20 cellular contexts compared by ENCODE assay signal in genomic region chr5:159650803-159651202, GRCh38.
DNase-seq lines count a peak whose midpoint lies in the region; ATAC-seq and TF ChIP-seq lines count a peak whose summit lies in the region.
"Had no signal": no experiment of that assay in that cellular context is flagged by ENCODE, and none has a peak within 500 bp of the region (broad histone marks: within the 10 kb centered on the region; RNA-seq: fewer than 3 reads in every experiment).

No MANE protein-coding gene starts in this region.

- TF ChIP-seq POLR2A in esophagus muscularis mucosa (IDR thresholded peaks at IDR 0.05; ENCODE audit: low read depth): no peak

- ATAC-seq in Right ventricle myocardium inferior (peak; percentile 63), heart right ventricle (peak in 7 of 8 donors; percentile 46 to 86 (median 82)), left ventricle myocardium superior (peak; percentile 83), T-cell (replicated peaks in 1 of 4) (no peak), HG02973 (IDR thresholded peaks at IDR 0.05; ENCODE audit: unreplicated experiment) (no peak)
- ATAC-seq in effector memory CD8-positive, alpha-beta T cell (replicated peaks): no peak
- ATAC-seq: CD8-positive, alpha-beta T cell; GM23338; HCT116 had no signal

- H3K27me3 Mint-ChIP-seq in T-cell: peaks cover 7% of the 10 kb centered on the region in 2 donors
- peaks cover 10 to 14% of the 10 kb centered on the region in 2 donors for H3K27me3 Mint-ChIP-seq in effector memory CD8-positive, alpha-beta T cell
- H3K27me3 Mint-ChIP-seq: B cell; CD4-positive, CD25-positive, alpha-beta regulatory T cell had no signal

- intact Hi-C loops in Right ventricle myocardium inferior (cut with DNase I): loop anchor here (2.0 to 10.0 kb wide), 2 partner anchors 46 to 206 kb away; no protein-coding TSS in a partner anchor
- intact Hi-C loops in esophagus muscularis mucosa (cut with DNase I): no loop called here
- intact Hi-C loops in heart right ventricle (cut with DNase I): loop anchor here in 1 of 10 donors (10.0 kb wide), 2 partner anchors 136 to 206 kb away; no protein-coding TSS in a partner anchor
- intact Hi-C loops in left ventricle myocardium superior (cut with micrococcal nuclease): no loop called here

- H3K4me1 ChIP-seq in right atrium auricular region (no peaks in the 10 kb centered on the region), esophagus muscularis mucosa (no peaks in the 10 kb centered on the region), heart right ventricle (peaks cover 0 to 10% (median 0%) of the 10 kb centered on the region in 9 donors)
- H3K4me1 ChIP-seq: BLaER1, Caco-2 had no signal

- WGBS in esophagus muscularis mucosa: 71% methylated on average over 2 of the region's 2 CpGs
- WGBS in heart right ventricle, 2 donors: 48 to 55% methylated on average over 2 of the region's 2 CpGs

- no peak overlapping the region for H3K27ac Mint-ChIP-seq in T-cell
- no peak overlapping the region for H3K27ac Mint-ChIP-seq in effector memory CD8-positive, alpha-beta T cell
- H3K27ac Mint-ChIP-seq: B cell; CD4-positive, CD25-positive, alpha-beta regulatory T cell; CD8-positive, alpha-beta T cell; GM23338; H9 had no signal

- H3K27me3 ChIP-seq in right atrium auricular region (no peaks in the 10 kb centered on the region), esophagus muscularis mucosa (no peaks in the 10 kb centered on the region), heart right ventricle (no peaks in the 10 kb centered on the region)
- H3K27me3 ChIP-seq: BLaER1 had no signal

- no peak for DNase-seq in Right ventricle myocardium inferior (ENCODE audit: missing footprints)
- no peak for DNase-seq in right atrium auricular region (ENCODE audit: low spot score)
- DNase-seq in esophagus muscularis mucosa (ENCODE audit: extremely low spot score): peak; percentile 24
- no peak for DNase-seq in heart right ventricle
- DNase-seq in left ventricle myocardium superior: no peak
- no peak for DNase-seq in T-cell
- DNase-seq in effector memory CD8-positive, alpha-beta T cell: no peak
- DNase-seq: Caco-2; CD4-positive, CD25-positive, alpha-beta regulatory T cell; CD8-positive, alpha-beta T cell; DMS153; DND-41; H9 had no signal

- no peak overlapping the region for H3K4me3 Mint-ChIP-seq in T-cell
- no peak overlapping the region for H3K4me3 Mint-ChIP-seq in effector memory CD8-positive, alpha-beta T cell
- H3K4me3 Mint-ChIP-seq: B cell; CD4-positive, CD25-positive, alpha-beta regulatory T cell; CD8-positive, alpha-beta T cell; GM23338; H9 had no signal

- peak overlapping the region in 1 of 2 donors; percentile 59 for H3K27ac ChIP-seq in right atrium auricular region
- no peak overlapping the region for H3K27ac ChIP-seq in esophagus muscularis mucosa (replicated peaks in 1 of 4)
- peak overlapping the region in 8 of 10 donors; percentile 39 to 80 (median 64) for H3K27ac ChIP-seq in heart right ventricle
- H3K27ac ChIP-seq: 22Rv1, BLaER1, C4-2B had no signal

- CTCF ChIA-PET in T-cell (lab: Charles Lee): no interaction called here

- no peak for TF ChIP-seq EP300 in esophagus muscularis mucosa (IDR thresholded peaks at IDR 0.05)

- H3K4me3 ChIP-seq in right atrium auricular region (no peak overlapping the region), esophagus muscularis mucosa (no peak overlapping the region), heart right ventricle (no peak overlapping the region)
- H3K4me3 ChIP-seq: BLaER1, GM23338 had no signal

- POLR2A ChIA-PET in T-cell (lab: Charles Lee): no interaction called here

- H3K36me3 ChIP-seq in right atrium auricular region (no peaks in the 10 kb centered on the region), esophagus muscularis mucosa (no peaks in the 10 kb centered on the region), heart right ventricle (no peaks in the 10 kb centered on the region)
- H3K36me3 ChIP-seq: BLaER1 had no signal

- H3K4me1 Mint-ChIP-seq in T-cell: no peaks in the 10 kb centered on the region
- H3K4me1 Mint-ChIP-seq in effector memory CD8-positive, alpha-beta T cell (ENCODE audit: low read depth in 2 of 2): no peaks in the 10 kb centered on the region
- H3K4me1 Mint-ChIP-seq: B cell; CD4-positive, CD25-positive, alpha-beta regulatory T cell had no signal

- H3K36me3 Mint-ChIP-seq in T-cell: no peaks in the 10 kb centered on the region
- H3K36me3 Mint-ChIP-seq in effector memory CD8-positive, alpha-beta T cell (ENCODE audit: insufficient read depth): no peaks in the 10 kb centered on the region
- H3K36me3 Mint-ChIP-seq: CD4-positive, CD25-positive, alpha-beta regulatory T cell; CD8-positive, alpha-beta T cell had no signal

- TF ChIP-seq CTCF in right atrium auricular region (IDR thresholded peaks at IDR 0.05): no peak
- no peak for TF ChIP-seq CTCF in esophagus muscularis mucosa (IDR thresholded peaks at IDR 0.05)
- TF ChIP-seq CTCF in heart right ventricle (IDR thresholded peaks at IDR 0.05): no peak

- no peaks in the 10 kb centered on the region for H3K9me3 ChIP-seq in right atrium auricular region
- no peaks in the 10 kb centered on the region for H3K9me3 ChIP-seq in esophagus muscularis mucosa
- no peaks in the 10 kb centered on the region for H3K9me3 ChIP-seq in heart right ventricle
- H3K9me3 ChIP-seq: BLaER1, Caco-2 had no signal

- H3K9me3 Mint-ChIP-seq in T-cell: no peaks in the 10 kb centered on the region
- no peaks in the 10 kb centered on the region for H3K9me3 Mint-ChIP-seq in effector memory CD8-positive, alpha-beta T cell
- H3K9me3 Mint-ChIP-seq: CD8-positive, alpha-beta T cell; GM23338; H9 had no signal

Comparison
In these comparisons a context has a peak if more than half of its experiments do, and no peak if none do; other contexts are left out.
1. ATAC-seq: peak in Right ventricle myocardium inferior (single experiment), heart right ventricle (7 of 8) and left ventricle myocardium superior (single experiment); none in T-cell (0 of 4), effector memory CD8-positive, alpha-beta T cell (single experiment) and HG02973 (single experiment).
2. H3K27ac ChIP-seq: peak in heart right ventricle (8 of 10); none in esophagus muscularis mucosa (0 of 4).